ENCODE assay signal across 1 cellular context in the genomic region with DNA sequence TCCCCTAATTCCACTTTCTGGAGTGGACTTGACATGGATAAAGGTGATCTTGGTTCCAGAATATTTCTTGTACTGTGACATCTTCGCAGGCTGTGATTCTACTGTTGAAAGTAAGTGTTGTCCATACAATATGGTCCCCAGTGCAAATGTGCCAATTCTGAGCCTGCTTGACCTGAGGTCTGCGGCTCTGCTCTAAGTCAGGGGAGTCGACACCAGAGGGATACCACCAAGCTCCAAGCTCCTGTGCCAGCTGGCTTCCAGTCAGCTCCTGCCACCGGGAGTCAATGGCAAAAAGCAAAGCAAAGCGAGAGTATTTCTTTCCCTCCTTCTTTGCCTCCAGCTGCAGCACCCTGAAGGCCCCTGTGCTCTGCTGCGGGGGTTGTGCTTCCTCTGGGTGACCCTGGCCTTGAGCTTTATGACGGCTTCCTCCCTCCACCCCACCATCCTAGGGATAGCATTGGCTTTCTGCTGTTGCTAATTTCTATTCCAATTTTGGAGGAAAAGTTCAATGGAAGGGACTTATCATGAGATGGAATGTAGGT.
TF ChIP-seq lines count a peak whose summit lies in the region.

No MANE protein-coding gene starts in this region.

TF ChIP-seq in GM23338, 12 proteins besides CTCF, POLR2A, EP300 and RAD21 (continued from another document):
- TF ChIP-seq, protein P1, sequence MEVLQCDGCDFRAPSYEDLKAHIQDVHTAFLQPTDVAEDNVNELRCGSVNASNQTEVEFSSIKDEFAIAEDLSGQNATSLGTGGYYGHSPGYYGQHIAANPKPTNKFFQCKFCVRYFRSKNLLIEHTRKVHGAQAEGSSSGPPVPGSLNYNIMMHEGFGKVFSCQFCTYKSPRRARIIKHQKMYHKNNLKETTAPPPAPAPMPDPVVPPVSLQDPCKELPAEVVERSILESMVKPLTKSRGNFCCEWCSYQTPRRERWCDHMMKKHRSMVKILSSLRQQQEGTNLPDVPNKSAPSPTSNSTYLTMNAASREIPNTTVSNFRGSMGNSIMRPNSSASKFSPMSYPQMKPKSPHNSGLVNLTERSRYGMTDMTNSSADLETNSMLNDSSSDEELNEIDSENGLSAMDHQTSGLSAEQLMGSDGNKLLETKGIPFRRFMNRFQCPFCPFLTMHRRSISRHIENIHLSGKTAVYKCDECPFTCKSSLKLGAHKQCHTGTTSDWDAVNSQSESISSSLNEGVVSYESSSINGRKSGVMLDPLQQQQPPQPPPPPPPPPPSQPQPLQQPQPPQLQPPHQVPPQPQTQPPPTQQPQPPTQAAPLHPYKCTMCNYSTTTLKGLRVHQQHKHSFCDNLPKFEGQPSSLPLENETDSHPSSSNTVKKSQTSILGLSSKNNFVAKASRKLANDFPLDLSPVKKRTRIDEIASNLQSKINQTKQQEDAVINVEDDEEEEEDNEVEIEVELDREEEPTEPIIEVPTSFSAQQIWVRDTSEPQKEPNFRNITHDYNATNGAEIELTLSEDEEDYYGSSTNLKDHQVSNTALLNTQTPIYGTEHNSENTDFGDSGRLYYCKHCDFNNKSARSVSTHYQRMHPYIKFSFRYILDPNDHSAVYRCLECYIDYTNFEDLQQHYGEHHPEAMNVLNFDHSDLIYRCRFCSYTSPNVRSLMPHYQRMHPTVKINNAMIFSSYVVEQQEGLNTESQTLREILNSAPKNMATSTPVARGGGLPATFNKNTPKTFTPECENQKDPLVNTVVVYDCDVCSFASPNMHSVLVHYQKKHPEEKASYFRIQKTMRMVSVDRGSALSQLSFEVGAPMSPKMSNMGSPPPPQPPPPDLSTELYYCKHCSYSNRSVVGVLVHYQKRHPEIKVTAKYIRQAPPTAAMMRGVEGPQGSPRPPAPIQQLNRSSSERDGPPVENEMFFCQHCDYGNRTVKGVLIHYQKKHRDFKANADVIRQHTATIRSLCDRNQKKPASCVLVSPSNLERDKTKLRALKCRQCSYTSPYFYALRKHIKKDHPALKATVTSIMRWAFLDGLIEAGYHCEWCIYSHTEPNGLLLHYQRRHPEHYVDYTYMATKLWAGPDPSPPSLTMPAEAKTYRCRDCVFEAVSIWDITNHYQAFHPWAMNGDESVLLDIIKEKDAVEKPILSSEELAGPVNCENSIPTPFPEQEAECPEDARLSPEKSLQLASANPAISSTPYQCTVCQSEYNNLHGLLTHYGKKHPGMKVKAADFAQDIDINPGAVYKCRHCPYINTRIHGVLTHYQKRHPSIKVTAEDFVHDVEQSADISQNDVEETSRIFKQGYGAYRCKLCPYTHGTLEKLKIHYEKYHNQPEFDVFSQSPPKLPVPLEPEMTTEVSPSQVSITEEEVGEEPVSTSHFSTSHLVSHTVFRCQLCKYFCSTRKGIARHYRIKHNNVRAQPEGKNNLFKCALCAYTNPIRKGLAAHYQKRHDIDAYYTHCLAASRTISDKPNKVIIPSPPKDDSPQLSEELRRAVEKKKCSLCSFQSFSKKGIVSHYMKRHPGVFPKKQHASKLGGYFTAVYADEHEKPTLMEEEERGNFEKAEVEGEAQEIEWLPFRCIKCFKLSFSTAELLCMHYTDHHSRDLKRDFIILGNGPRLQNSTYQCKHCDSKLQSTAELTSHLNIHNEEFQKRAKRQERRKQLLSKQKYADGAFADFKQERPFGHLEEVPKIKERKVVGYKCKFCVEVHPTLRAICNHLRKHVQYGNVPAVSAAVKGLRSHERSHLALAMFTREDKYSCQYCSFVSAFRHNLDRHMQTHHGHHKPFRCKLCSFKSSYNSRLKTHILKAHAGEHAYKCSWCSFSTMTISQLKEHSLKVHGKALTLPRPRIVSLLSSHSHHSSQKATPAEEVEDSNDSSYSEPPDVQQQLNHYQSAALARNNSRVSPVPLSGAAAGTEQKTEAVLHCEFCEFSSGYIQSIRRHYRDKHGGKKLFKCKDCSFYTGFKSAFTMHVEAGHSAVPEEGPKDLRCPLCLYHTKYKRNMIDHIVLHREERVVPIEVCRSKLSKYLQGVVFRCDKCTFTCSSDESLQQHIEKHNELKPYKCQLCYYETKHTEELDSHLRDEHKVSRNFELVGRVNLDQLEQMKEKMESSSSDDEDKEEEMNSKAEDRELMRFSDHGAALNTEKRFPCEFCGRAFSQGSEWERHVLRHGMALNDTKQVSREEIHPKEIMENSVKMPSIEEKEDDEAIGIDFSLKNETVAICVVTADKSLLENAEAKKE (CRISPR knock-in tag; IDR thresholded peaks at IDR 0.05), result no peak
- TF ChIP-seq, protein P2, sequence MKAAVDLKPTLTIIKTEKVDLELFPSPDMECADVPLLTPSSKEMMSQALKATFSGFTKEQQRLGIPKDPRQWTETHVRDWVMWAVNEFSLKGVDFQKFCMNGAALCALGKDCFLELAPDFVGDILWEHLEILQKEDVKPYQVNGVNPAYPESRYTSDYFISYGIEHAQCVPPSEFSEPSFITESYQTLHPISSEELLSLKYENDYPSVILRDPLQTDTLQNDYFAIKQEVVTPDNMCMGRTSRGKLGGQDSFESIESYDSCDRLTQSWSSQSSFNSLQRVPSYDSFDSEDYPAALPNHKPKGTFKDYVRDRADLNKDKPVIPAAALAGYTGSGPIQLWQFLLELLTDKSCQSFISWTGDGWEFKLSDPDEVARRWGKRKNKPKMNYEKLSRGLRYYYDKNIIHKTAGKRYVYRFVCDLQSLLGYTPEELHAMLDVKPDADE (IDR thresholded peaks at IDR 0.05), result no peak
- TF ChIP-seq CREB1 (CRISPR knock-in tag; IDR thresholded peaks at IDR 0.05; ENCODE audit: low read depth), result no peak
- TF ChIP-seq JUNB (IDR thresholded peaks at IDR 0.05; ENCODE audit: unreplicated experiment), result no peak
- TF ChIP-seq, protein P3, sequence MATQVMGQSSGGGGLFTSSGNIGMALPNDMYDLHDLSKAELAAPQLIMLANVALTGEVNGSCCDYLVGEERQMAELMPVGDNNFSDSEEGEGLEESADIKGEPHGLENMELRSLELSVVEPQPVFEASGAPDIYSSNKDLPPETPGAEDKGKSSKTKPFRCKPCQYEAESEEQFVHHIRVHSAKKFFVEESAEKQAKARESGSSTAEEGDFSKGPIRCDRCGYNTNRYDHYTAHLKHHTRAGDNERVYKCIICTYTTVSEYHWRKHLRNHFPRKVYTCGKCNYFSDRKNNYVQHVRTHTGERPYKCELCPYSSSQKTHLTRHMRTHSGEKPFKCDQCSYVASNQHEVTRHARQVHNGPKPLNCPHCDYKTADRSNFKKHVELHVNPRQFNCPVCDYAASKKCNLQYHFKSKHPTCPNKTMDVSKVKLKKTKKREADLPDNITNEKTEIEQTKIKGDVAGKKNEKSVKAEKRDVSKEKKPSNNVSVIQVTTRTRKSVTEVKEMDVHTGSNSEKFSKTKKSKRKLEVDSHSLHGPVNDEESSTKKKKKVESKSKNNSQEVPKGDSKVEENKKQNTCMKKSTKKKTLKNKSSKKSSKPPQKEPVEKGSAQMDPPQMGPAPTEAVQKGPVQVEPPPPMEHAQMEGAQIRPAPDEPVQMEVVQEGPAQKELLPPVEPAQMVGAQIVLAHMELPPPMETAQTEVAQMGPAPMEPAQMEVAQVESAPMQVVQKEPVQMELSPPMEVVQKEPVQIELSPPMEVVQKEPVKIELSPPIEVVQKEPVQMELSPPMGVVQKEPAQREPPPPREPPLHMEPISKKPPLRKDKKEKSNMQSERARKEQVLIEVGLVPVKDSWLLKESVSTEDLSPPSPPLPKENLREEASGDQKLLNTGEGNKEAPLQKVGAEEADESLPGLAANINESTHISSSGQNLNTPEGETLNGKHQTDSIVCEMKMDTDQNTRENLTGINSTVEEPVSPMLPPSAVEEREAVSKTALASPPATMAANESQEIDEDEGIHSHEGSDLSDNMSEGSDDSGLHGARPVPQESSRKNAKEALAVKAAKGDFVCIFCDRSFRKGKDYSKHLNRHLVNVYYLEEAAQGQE (IDR thresholded peaks at IDR 0.05; ENCODE audit: unreplicated experiment), result no peak
- TF ChIP-seq POLR2AphosphoS5 (IDR thresholded peaks at IDR 0.05; ENCODE audit: low read depth), result no peak
